In the genomic region with DNA sequence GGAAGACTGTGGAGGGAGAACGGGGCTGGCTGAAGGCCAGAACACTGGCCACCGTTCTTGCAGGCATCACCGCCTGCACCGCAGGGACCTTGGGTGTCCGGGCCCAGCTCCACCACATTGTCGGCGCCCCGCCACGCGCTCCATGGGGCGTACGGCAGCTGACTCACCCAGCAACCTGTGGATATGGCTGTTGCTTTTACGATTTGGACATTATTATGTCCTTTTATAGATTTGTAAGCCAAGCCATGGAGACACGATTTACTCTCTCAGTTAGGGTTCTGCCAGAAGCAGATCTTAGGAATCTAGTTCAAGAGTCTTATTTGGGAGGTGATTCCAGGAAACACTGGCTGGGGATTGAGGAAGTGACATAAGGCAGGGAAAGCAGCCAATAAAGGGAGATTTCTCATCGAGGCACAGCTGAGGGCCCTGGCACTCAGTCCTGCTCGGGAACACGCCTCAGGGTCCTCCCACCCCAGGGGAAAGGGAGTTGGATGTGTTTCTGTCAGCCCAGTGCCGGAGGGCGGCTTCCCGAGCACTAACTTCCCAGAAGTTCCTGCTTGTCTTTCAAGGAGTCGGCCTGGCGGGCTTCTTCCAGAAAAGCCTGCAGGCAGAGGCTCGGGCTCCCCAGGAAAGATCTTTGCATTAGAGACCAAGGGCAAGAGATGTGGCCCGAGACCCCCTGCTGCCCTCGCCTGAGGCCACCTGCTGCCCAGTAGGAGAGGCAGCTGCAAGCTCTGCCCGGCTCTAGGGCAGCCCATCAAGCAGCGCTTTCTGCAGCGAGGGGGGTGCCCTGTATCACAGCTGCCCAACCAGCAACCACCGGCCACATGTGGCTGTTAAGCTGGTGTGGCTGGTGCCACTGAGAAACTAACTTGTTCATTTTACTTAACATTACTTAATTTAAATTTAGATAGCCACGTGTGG, we compare ENCODE assay signal across 11 cellular contexts. TPM values are rescaled to one million over a fixed set of nuclear protein-coding genes. Genes with fewer than 3 reads are reported as not detected.
DNase-seq lines count a peak whose midpoint lies in the region; ATAC-seq and TF ChIP-seq lines count a peak whose summit lies in the region.
"Had no signal": no experiment of that assay in that cellular context is flagged by ENCODE, and none has a peak within 500 bp of the region (broad histone marks: within the 10 kb centered on the region; RNA-seq: fewer than 3 reads in every experiment).

No MANE protein-coding gene starts in this region.

- H3K27ac ChIP-seq in fibroblast of lung (ENCODE audit: insufficient read depth, low read length) (no peak overlapping the region), muscle layer of colon (ENCODE audit: low read depth, low read length) (peak overlapping the region; percentile 12), testis (no peak overlapping the region)

- H3K36me3 ChIP-seq in fibroblast of lung (ENCODE audit: control insufficient read depth, insufficient read depth, low read length), result no peaks in the 10 kb centered on the region
- no peaks in the 10 kb centered on the region for H3K36me3 ChIP-seq in muscle layer of colon (ENCODE audit: insufficient read depth, low read length)
- no peaks in the 10 kb centered on the region for H3K36me3 ChIP-seq in testis (ENCODE audit: low read depth, missing control alignments)

- H4K20me1 ChIP-seq in fibroblast of lung (ENCODE audit: control insufficient read depth, extremely low read depth, insufficient read depth, low read length), result no peaks in the 10 kb centered on the region

- H3K9me3 ChIP-seq in fibroblast of lung (ENCODE audit: control insufficient read depth, insufficient read depth, low read depth, low read length), result no peaks in the 10 kb centered on the region
- H3K9me3 ChIP-seq in muscle layer of colon (ENCODE audit: low read length), result no peaks in the 10 kb centered on the region
- no peaks in the 10 kb centered on the region for H3K9me3 ChIP-seq in testis

- DNase-seq in NCI-H1092 treated with DMSO at 0.1 percent for 48 hours (lab: John Stamatoyannopoulos, UW), result peak; percentile 19
- peak in 1 of 2 donors; percentile 47 for DNase-seq in fibroblast of lung (ENCODE audit: low read depth in 2 of 2)
- DNase-seq in testis, result peak; percentile 48
- DNase-seq in T-helper 9 cell, result no peak
- DNase-seq in pons (ENCODE audit: low spot score), result no peak
- no peak for DNase-seq in NCI-H774 (lab: John Stamatoyannopoulos, UW)
- DNase-seq: activated CD4-positive, alpha-beta T cell treated with anti-CD3 and anti-CD28 coated beads for 36 hours; activated T-cell treated with anti-CD3 and anti-CD28 coated beads, Interleukin-2, amount 50 U/mL, for 72 hours; NCI-H1930 had no signal

- H3K4me2 ChIP-seq in fibroblast of lung (ENCODE audit: extremely low read depth, insufficient read depth, low read length), result peak overlapping the region; percentile 71

- H3K4me1 ChIP-seq in fibroblast of lung (ENCODE audit: control insufficient read depth, extremely low read depth, insufficient read depth, low read length), result peaks cover 2% of the 10 kb centered on the region
- peaks cover 16% of the 10 kb centered on the region for H3K4me1 ChIP-seq in muscle layer of colon (ENCODE audit: insufficient read depth, low read length)
- no peaks in the 10 kb centered on the region for H3K4me1 ChIP-seq in testis

- TF ChIP-seq POLR2A in testis (IDR thresholded peaks at IDR 0.05), result no peak

- H3K27me3 ChIP-seq in fibroblast of lung (ENCODE audit: control insufficient read depth, insufficient read depth, low read length) (no peaks in the 10 kb centered on the region), muscle layer of colon (ENCODE audit: control insufficient read depth in 1 of 2, insufficient read depth in 2 of 2, low read length in 2 of 2) (no peaks in the 10 kb centered on the region), testis (no peaks in the 10 kb centered on the region)

- TF ChIP-seq CTCF in fibroblast of lung (conservative IDR thresholded peaks at IDR 0.05 in 1 of 2, IDR thresholded peaks at IDR 0.05 in 1 of 2; ENCODE audit: low read depth in 1 of 2, low read length in 2 of 2), result no peak
- TF ChIP-seq CTCF in testis (IDR thresholded peaks at IDR 0.05), result no peak

- H3K4me3 ChIP-seq in fibroblast of lung (replicated peaks in 1 of 4; ENCODE audit: control extremely low read depth in 1 of 4, insufficient read depth in 1 of 4, low read depth in 3 of 4, low read length in 4 of 4) (peak overlapping the region in 1 of 4 experiments; percentile 40), muscle layer of colon (ENCODE audit: low read depth in 1 of 2, low read length in 2 of 2) (no peak overlapping the region), testis (no peak overlapping the region)

- ATAC-seq in GM19328 (IDR thresholded peaks at IDR 0.05; ENCODE audit: unreplicated experiment), result no peak
- ATAC-seq: activated CD4-positive, alpha-beta T cell treated with anti-CD3 and anti-CD28 coated beads for 36 hours; activated T-cell treated with anti-CD3 and anti-CD28 coated beads, Interleukin-2, amount 50 U/mL, for 72 hours had no signal

- H3K79me2 ChIP-seq in fibroblast of lung (ENCODE audit: control insufficient read depth, insufficient read depth, low read length), result no peaks in the 10 kb centered on the region

- no peak overlapping the region for H3K9ac ChIP-seq in fibroblast of lung (ENCODE audit: insufficient read depth, low read length)
- no peak overlapping the region for H3K9ac ChIP-seq in muscle layer of colon (ENCODE audit: low read length)

- H2AFZ ChIP-seq in fibroblast of lung (ENCODE audit: low read length), result peak overlapping the region; percentile 3

- 68 to 69% methylated on average over 25 to 30 of the region's 30 CpGs for WGBS in testis, 2 donors

- intact Hi-C loops in testis (cut with DNase I; ENCODE audit: low total_unique reads), result no loop called here

RNA-seq across cellular contexts. Expression of a gene that starts 52.9 kb away (rescaled TPM):
- total RNA-seq in fibroblast of lung, result 0.33 and 1.5 TPM in 2 replicates
- polyA plus RNA-seq in fibroblast of lung, result 0.02 and 2.7 TPM in 2 replicates
- 4.2 and 6.6 TPM in 2 replicates for polyA plus RNA-seq in fibroblast of lung (2012)
- 7.1 TPM in 1 of 2 replicates, not detected in the other for polyA minus RNA-seq in fibroblast of lung (ENCODE audit: low replicate concordance)
- 1 to 10 TPM; 8.9 to 9.4 TPM for total RNA-seq in testis
- 5.0 TPM for polyA plus RNA-seq in testis (ENCODE audit: insufficient read depth, low read depth, low replicate concordance)
- total RNA-seq: activated CD4-positive, alpha-beta T cell treated with anti-CD3 and anti-CD28 coated beads for 36 hours; activated T-cell treated with anti-CD3 and anti-CD28 coated beads, Interleukin-2, amount 50 U/mL, for 72 hours had no signal

Comparison
In these comparisons a context has a peak if more than half of its experiments do, and no peak if none do; other contexts are left out.
1. DNase-seq: peak in NCI-H1092 treated with DMSO at 0.1 percent for 48 hours (single experiment) and testis (single experiment); none in T-helper 9 cell (single experiment), pons (single experiment) and NCI-H774 (single experiment).